Comparison of ENCODE assay signal across 3 cellular contexts in the genomic region with DNA sequence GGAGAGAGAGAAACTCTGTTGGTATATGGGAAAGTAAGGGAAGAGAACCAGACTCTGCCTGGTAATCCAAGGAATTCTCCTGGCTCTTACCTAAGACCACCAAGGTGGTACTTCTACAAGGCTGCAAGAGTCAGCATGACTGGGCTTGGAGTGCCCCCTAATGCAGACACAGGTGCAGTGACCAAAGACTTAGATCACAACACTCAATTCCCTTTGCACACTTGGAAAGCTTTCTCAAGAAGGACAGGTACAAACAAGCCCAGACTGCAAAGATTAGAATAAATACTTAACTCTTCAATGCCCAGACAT.
TF ChIP-seq lines count a peak whose summit lies in the region.

No MANE protein-coding gene starts in this region.

TF ChIP-seq in Ishikawa, 13 proteins besides CTCF, POLR2A, EP300 and RAD21:
- TF ChIP-seq, protein P1, sequence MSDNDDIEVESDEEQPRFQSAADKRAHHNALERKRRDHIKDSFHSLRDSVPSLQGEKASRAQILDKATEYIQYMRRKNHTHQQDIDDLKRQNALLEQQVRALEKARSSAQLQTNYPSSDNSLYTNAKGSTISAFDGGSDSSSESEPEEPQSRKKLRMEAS (IDR thresholded peaks at IDR 0.05): no peak
- TF ChIP-seq CREB1 (IDR thresholded peaks at IDR 0.05; ENCODE audit: low read depth) (no peak), YY1 (IDR thresholded peaks at IDR 0.05; ENCODE audit: low read depth) (no peak), TCF12 (IDR thresholded peaks at IDR 0.05; ENCODE audit: low read depth) (no peak), NFIC (IDR thresholded peaks at IDR 0.05) (no peak), ZBTB7A (IDR thresholded peaks at IDR 0.05; ENCODE audit: low read depth) (no peak), FOXM1 (IDR thresholded peaks at IDR 0.05; ENCODE audit: borderline replicate concordance, low read depth) (no peak), TAF1 (IDR thresholded peaks at IDR 0.05; ENCODE audit: low read depth) (no peak), CEBPB (IDR thresholded peaks at IDR 0.05) (no peak), TEAD4 (IDR thresholded peaks at IDR 0.05) (no peak), EGR1 (IDR thresholded peaks at IDR 0.05) (no peak)
- TF ChIP-seq, protein P2, sequence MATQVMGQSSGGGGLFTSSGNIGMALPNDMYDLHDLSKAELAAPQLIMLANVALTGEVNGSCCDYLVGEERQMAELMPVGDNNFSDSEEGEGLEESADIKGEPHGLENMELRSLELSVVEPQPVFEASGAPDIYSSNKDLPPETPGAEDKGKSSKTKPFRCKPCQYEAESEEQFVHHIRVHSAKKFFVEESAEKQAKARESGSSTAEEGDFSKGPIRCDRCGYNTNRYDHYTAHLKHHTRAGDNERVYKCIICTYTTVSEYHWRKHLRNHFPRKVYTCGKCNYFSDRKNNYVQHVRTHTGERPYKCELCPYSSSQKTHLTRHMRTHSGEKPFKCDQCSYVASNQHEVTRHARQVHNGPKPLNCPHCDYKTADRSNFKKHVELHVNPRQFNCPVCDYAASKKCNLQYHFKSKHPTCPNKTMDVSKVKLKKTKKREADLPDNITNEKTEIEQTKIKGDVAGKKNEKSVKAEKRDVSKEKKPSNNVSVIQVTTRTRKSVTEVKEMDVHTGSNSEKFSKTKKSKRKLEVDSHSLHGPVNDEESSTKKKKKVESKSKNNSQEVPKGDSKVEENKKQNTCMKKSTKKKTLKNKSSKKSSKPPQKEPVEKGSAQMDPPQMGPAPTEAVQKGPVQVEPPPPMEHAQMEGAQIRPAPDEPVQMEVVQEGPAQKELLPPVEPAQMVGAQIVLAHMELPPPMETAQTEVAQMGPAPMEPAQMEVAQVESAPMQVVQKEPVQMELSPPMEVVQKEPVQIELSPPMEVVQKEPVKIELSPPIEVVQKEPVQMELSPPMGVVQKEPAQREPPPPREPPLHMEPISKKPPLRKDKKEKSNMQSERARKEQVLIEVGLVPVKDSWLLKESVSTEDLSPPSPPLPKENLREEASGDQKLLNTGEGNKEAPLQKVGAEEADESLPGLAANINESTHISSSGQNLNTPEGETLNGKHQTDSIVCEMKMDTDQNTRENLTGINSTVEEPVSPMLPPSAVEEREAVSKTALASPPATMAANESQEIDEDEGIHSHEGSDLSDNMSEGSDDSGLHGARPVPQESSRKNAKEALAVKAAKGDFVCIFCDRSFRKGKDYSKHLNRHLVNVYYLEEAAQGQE (IDR thresholded peaks at IDR 0.05; ENCODE audit: low read depth): no peak
- TF ChIP-seq, protein P3, sequence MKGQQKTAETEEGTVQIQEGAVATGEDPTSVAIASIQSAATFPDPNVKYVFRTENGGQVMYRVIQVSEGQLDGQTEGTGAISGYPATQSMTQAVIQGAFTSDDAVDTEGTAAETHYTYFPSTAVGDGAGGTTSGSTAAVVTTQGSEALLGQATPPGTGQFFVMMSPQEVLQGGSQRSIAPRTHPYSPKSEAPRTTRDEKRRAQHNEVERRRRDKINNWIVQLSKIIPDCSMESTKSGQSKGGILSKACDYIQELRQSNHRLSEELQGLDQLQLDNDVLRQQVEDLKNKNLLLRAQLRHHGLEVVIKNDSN (IDR thresholded peaks at IDR 0.05): no peak
TF ChIP-seq in Ishikawa: peak in this region for 0.

TF ChIP-seq in WTC11, 78 proteins besides CTCF, POLR2A, EP300 and RAD21:
- TF ChIP-seq, protein P4, sequence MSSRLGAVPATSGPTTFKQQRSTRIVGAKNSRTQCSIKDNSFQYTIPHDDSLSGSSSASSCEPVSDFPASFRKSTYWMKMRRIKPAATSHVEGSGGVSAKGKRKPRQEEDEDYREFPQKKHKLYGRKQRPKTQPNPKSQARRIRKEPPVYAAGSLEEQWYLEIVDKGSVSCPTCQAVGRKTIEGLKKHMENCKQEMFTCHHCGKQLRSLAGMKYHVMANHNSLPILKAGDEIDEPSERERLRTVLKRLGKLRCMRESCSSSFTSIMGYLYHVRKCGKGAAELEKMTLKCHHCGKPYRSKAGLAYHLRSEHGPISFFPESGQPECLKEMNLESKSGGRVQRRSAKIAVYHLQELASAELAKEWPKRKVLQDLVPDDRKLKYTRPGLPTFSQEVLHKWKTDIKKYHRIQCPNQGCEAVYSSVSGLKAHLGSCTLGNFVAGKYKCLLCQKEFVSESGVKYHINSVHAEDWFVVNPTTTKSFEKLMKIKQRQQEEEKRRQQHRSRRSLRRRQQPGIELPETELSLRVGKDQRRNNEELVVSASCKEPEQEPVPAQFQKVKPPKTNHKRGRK (CRISPR knock-in tag; IDR thresholded peaks at IDR 0.05; ENCODE audit: borderline replicate concordance): no peak
- no peak for TF ChIP-seq TCF7 (CRISPR knock-in tag; IDR thresholded peaks at IDR 0.05; ENCODE audit: low read depth)
- TF ChIP-seq OVOL2 (CRISPR knock-in tag; IDR thresholded peaks at IDR 0.05; ENCODE audit: borderline replicate concordance): no peak
- no peak for TF ChIP-seq SP1 (CRISPR knock-in tag; conservative IDR thresholded peaks at IDR 0.05)
- TF ChIP-seq NR1H2 (CRISPR knock-in tag; IDR thresholded peaks at IDR 0.05): no peak
- TF ChIP-seq, protein P5, sequence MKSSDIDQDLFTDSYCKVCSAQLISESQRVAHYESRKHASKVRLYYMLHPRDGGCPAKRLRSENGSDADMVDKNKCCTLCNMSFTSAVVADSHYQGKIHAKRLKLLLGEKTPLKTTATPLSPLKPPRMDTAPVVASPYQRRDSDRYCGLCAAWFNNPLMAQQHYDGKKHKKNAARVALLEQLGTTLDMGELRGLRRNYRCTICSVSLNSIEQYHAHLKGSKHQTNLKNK (CRISPR knock-in tag; IDR thresholded peaks at IDR 0.05): no peak
- TF ChIP-seq ZNF317 (CRISPR knock-in tag; IDR thresholded peaks at IDR 0.05; ENCODE audit: borderline replicate concordance, low read depth): no peak
- TF ChIP-seq FOXP1 (CRISPR knock-in tag; IDR thresholded peaks at IDR 0.05; ENCODE audit: borderline replicate concordance): no peak
- TF ChIP-seq ZNF423 (CRISPR knock-in tag; IDR thresholded peaks at IDR 0.05): no peak

TF ChIP-seq in liver, 16 proteins besides CTCF, POLR2A, EP300 and RAD21 (continued from another document):
- TF ChIP-seq, protein P2 (IDR thresholded peaks at IDR 0.05): no peak
- TF ChIP-seq TAF1 (conservative IDR thresholded peaks at IDR 0.05): no peak
- no peak for TF ChIP-seq YY1 (IDR thresholded peaks at IDR 0.05)
- TF ChIP-seq, protein P6, sequence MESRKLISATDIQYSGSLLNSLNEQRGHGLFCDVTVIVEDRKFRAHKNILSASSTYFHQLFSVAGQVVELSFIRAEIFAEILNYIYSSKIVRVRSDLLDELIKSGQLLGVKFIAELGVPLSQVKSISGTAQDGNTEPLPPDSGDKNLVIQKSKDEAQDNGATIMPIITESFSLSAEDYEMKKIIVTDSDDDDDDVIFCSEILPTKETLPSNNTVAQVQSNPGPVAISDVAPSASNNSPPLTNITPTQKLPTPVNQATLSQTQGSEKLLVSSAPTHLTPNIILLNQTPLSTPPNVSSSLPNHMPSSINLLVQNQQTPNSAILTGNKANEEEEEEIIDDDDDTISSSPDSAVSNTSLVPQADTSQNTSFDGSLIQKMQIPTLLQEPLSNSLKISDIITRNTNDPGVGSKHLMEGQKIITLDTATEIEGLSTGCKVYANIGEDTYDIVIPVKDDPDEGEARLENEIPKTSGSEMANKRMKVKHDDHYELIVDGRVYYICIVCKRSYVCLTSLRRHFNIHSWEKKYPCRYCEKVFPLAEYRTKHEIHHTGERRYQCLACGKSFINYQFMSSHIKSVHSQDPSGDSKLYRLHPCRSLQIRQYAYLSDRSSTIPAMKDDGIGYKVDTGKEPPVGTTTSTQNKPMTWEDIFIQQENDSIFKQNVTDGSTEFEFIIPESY (IDR thresholded peaks at IDR 0.05): no peak
- TF ChIP-seq GABPA (IDR thresholded peaks at IDR 0.05 in 1 of 2, conservative IDR thresholded peaks at IDR 0.05 in 1 of 2): no peak
- TF ChIP-seq, protein P1 (IDR thresholded peaks at IDR 0.05): no peak
- no peak for TF ChIP-seq HNF4A (conservative IDR thresholded peaks at IDR 0.05)
- no peak for TF ChIP-seq JUND (IDR thresholded peaks at IDR 0.05)
- TF ChIP-seq EGR1 (IDR thresholded peaks at IDR 0.05; ENCODE audit: low read depth in 2 of 2): no peak
- no peak for TF ChIP-seq RXRA (IDR thresholded peaks at IDR 0.05)
- TF ChIP-seq, protein P7, sequence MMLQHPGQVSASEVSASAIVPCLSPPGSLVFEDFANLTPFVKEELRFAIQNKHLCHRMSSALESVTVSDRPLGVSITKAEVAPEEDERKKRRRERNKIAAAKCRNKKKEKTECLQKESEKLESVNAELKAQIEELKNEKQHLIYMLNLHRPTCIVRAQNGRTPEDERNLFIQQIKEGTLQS (IDR thresholded peaks at IDR 0.05): no peak
- no peak for TF ChIP-seq HNF4G (IDR thresholded peaks at IDR 0.05)
